14 cellular contexts compared by ENCODE assay signal in genomic region chr20:48012401-48012974, GRCh38.
DNase-seq lines count a peak whose midpoint lies in the region; ATAC-seq, FAIRE-seq and TF ChIP-seq lines count a peak whose summit lies in the region.
"Had no signal": no experiment of that assay in that cellular context is flagged by ENCODE, and none has a peak within 500 bp of the region (broad histone marks: within the 10 kb centered on the region; RNA-seq: fewer than 3 reads in every experiment).

No MANE protein-coding gene starts in this region.

- H3K79me2 ChIP-seq in astrocyte (ENCODE audit: insufficient read depth, low read length), result no peaks in the 10 kb centered on the region
- H3K79me2 ChIP-seq in keratinocyte (ENCODE audit: control insufficient read depth, insufficient read depth, low read length), result no peaks in the 10 kb centered on the region

- H2AFZ ChIP-seq in astrocyte (ENCODE audit: low read depth, low read length) (no peak overlapping the region), keratinocyte (ENCODE audit: control insufficient read depth, low read length) (no peak overlapping the region)

- intact Hi-C loops in Calu3 (cut with micrococcal nuclease; ENCODE audit: unreplicated experiment), result no loop called here

- H3K4me2 ChIP-seq in astrocyte (ENCODE audit: low read length) (no peak overlapping the region), keratinocyte (ENCODE audit: control insufficient read depth, extremely low read depth, insufficient read depth, low read depth, low read length) (no peak overlapping the region)

- H3K9me1 ChIP-seq in keratinocyte (ENCODE audit: control insufficient read depth, extremely low read depth, insufficient read depth, low read length), result no peaks in the 10 kb centered on the region

- H3K4me3 ChIP-seq in astrocyte (ENCODE audit: insufficient read depth, low read depth, low read length) (no peak overlapping the region), keratinocyte (ENCODE audit: control insufficient read depth in 2 of 3, extremely low read depth in 1 of 3, insufficient read depth in 2 of 3, low read depth in 1 of 3, low read length in 3 of 3) (no peak overlapping the region)
- H3K4me3 ChIP-seq: esophagus squamous epithelium had no signal

- dilution Hi-C loops in keratinocyte (cut with MboI; ENCODE audit: extremely low pct_ligation_motif_present, low sequenced_read_pairs), result loop anchor here (10.0 kb wide), 1 partner anchor 282 kb away; no protein-coding TSS in a partner anchor

- no peak for TF ChIP-seq CTCF in Calu3 (IDR thresholded peaks at IDR 0.05; ENCODE audit: unreplicated experiment)
- peak; percentile 45 for TF ChIP-seq CTCF in astrocyte (IDR thresholded peaks at IDR 0.05; ENCODE audit: insufficient read depth, low read depth, low read length)
- peak; percentile 38 to 68 (median 49) for TF ChIP-seq CTCF in keratinocyte (optimal IDR thresholded peaks at IDR 0.05 in 1 of 3, IDR thresholded peaks at IDR 0.05 in 1 of 3, conservative IDR thresholded peaks at IDR 0.05 in 1 of 3; ENCODE audit: extremely low read depth in 1 of 3, insufficient read depth in 2 of 3, low read length in 3 of 3)

- H3K4me3 Mint-ChIP-seq in Calu3 (ENCODE audit: low read depth, unreplicated experiment) (no peak overlapping the region), astrocyte (ENCODE audit: unreplicated experiment) (no peak overlapping the region)
- H3K4me3 Mint-ChIP-seq: activated B cell treated with CpG ODN at 0.5 μM for 24 hours had no signal

- H3K9me3 ChIP-seq in astrocyte (ENCODE audit: insufficient read depth, low read depth, low read length), result peaks cover 18% of the 10 kb centered on the region
- H3K9me3 ChIP-seq in keratinocyte (ENCODE audit: control insufficient read depth, low read depth, low read length), result peaks cover 6% of the 10 kb centered on the region

- H3K9me3 Mint-ChIP-seq in Calu3 (ENCODE audit: low read depth, unreplicated experiment) (peaks cover 14% of the 10 kb centered on the region), astrocyte (ENCODE audit: unreplicated experiment) (peaks cover 6% of the 10 kb centered on the region)

- H3K36me3 Mint-ChIP-seq in Calu3 (ENCODE audit: insufficient read depth, unreplicated experiment) (no peaks in the 10 kb centered on the region), astrocyte (ENCODE audit: low read depth, unreplicated experiment) (peaks cover 1% of the 10 kb centered on the region)

- H3K27ac Mint-ChIP-seq in Calu3 (ENCODE audit: unreplicated experiment), result no peak overlapping the region
- H3K27ac Mint-ChIP-seq in astrocyte (ENCODE audit: unreplicated experiment), result no peak overlapping the region
- H3K27ac Mint-ChIP-seq: activated B cell treated with CpG ODN at 0.5 μM for 24 hours had no signal

- no peak for ATAC-seq in GM21825 (IDR thresholded peaks at IDR 0.05; ENCODE audit: unreplicated experiment)

- peaks cover 10% of the 10 kb centered on the region for H3K27me3 Mint-ChIP-seq in Calu3 (ENCODE audit: unreplicated experiment)
- H3K27me3 Mint-ChIP-seq in astrocyte (ENCODE audit: low read depth, unreplicated experiment), result peaks cover 6% of the 10 kb centered on the region

- H3K4me1 Mint-ChIP-seq in Calu3 (ENCODE audit: low read depth, unreplicated experiment), result peaks cover 9% of the 10 kb centered on the region
- peaks cover 1% of the 10 kb centered on the region for H3K4me1 Mint-ChIP-seq in astrocyte (ENCODE audit: low read depth, unreplicated experiment)

- peak; percentile 83 for FAIRE-seq in astrocyte (lab: Jason Lieb, UNC)
- no peak for FAIRE-seq in keratinocyte (lab: Jason Lieb, UNC)

- H3K27ac ChIP-seq in astrocyte (ENCODE audit: low read depth, low read length) (peak overlapping the region; percentile 10), keratinocyte (ENCODE audit: control insufficient read depth, insufficient read depth, low read length) (no peak overlapping the region)
- H3K27ac ChIP-seq: esophagus squamous epithelium had no signal

- BruUV-seq in Calu3 (replicated peaks; lab: Mats Ljungman, UMichigan), result no TSS peak

- H3K4me1 ChIP-seq in astrocyte (ENCODE audit: insufficient read depth, low read length) (peaks cover 16% of the 10 kb centered on the region), keratinocyte (ENCODE audit: control insufficient read depth, extremely low read depth, insufficient read depth, low read length) (no peaks in the 10 kb centered on the region)
- H3K4me1 ChIP-seq: esophagus squamous epithelium had no signal

- peak; percentile 54 for DNase-seq in Calu3
- peak; percentile 15 for DNase-seq in HT1080 (ENCODE audit: low read depth)
- peak; percentile 96 for DNase-seq in astrocyte (ENCODE audit: low read depth)
- DNase-seq in keratinocyte (ENCODE audit: low read depth, low spot score), result no peak
- DNase-seq in activated naive CD4-positive, alpha-beta T cell treated with anti-CD3 and anti-CD28 coated beads, Interleukin-2, amount 50 U/mL, for 16 hours, result no peak
- DNase-seq in activated T-cell treated with anti-CD3 and anti-CD28 coated beads, Interleukin-2, amount 50 U/mL, for 1 hour, result no peak
- no peak for DNase-seq in COLO668 (lab: John Stamatoyannopoulos, UW; ENCODE audit: unreplicated experiment)
- DNase-seq: activated B cell treated with CpG ODN at 0.5 μM for 24 hours; activated T-cell treated with anti-CD3 and anti-CD28 coated beads, Interleukin-2, amount 50 U/mL, for 48 hours; esophagus squamous epithelium; left cardiac atrium; NCI-H1694; SHP77 had no signal

- no peaks in the 10 kb centered on the region for H3K36me3 ChIP-seq in astrocyte (ENCODE audit: insufficient read depth, low read length)
- no peaks in the 10 kb centered on the region for H3K36me3 ChIP-seq in keratinocyte (ENCODE audit: control insufficient read depth in 2 of 2, extremely low read depth in 1 of 2, insufficient read depth in 2 of 2, low read length in 2 of 2)
- H3K36me3 ChIP-seq: esophagus squamous epithelium had no signal

- H3K27me3 ChIP-seq in astrocyte (ENCODE audit: insufficient read depth, low read length), result no peaks in the 10 kb centered on the region
- H3K27me3 ChIP-seq in keratinocyte (ENCODE audit: control insufficient read depth, extremely low read depth, insufficient read depth, low read length), result peaks cover 3% of the 10 kb centered on the region
- H3K27me3 ChIP-seq: esophagus squamous epithelium had no signal

- H4K20me1 ChIP-seq in astrocyte (ENCODE audit: insufficient read depth, low read length), result no peaks in the 10 kb centered on the region
- no peaks in the 10 kb centered on the region for H4K20me1 ChIP-seq in keratinocyte (ENCODE audit: control insufficient read depth, extremely low read depth, insufficient read depth, low read length)

- H3K9ac ChIP-seq in astrocyte (ENCODE audit: low read length), result no peak overlapping the region
- H3K9ac ChIP-seq in keratinocyte (ENCODE audit: control insufficient read depth, extremely low read depth, insufficient read depth, low read length), result no peak overlapping the region

- CTCF ChIA-PET in Calu3 (lab: Charles Lee), result interaction anchor here (1.0 kb wide), 1 partner anchor 63 kb away, joined by 3 read pairs; no protein-coding TSS in a partner anchor

Comparison
In these comparisons a context has a peak if more than half of its experiments do, and no peak if none do; other contexts are left out.
1. DNase-seq: peak in Calu3 (single experiment), HT1080 (single experiment) and astrocyte (single experiment); none in keratinocyte (single experiment), activated naive CD4-positive, alpha-beta T cell treated with anti-CD3 and anti-CD28 coated beads, Interleukin-2, amount 50 U/mL, for 16 hours (single experiment), activated T-cell treated with anti-CD3 and anti-CD28 coated beads, Interleukin-2, amount 50 U/mL, for 1 hour (single experiment) and COLO668 (single experiment).